In genomic region chr1:148748563-148749334, GRCh38 we compare ENCODE assay signal across 9 cellular contexts. TPM values are rescaled to one million over a fixed set of nuclear protein-coding genes. Genes with fewer than 3 reads are reported as not detected.
A peak's percentile ranks its signal among the peaks of the same experiment; 100 is the strongest.
DNase-seq lines count a peak whose midpoint lies in the region; ATAC-seq and FAIRE-seq lines count a peak whose summit lies in the region.
"Not testable (repeated sequence)": the region's sequence is repeated elsewhere in the genome, so short reads cannot be mapped to it uniquely, and the experiment has no call there.
"Had no signal": no experiment of that assay in that cellular context is flagged by ENCODE, and none has a peak within 500 bp of the region (broad histone marks: within the 10 kb centered on the region; RNA-seq: fewer than 3 reads in every experiment).

Gene NUDT4B (plus strand): TSS chr1:148748774. CDS start chr1:148748953, 179 bp downstream.

- H3K27me3 Mint-ChIP-seq in activated CD8-positive, alpha-beta T cell treated with anti-CD3 and anti-CD28 coated beads, Interleukin-2, amount 10 ng/mL, durations not matched to agents 7 days and 5 days (ENCODE audit: low read depth); naive thymus-derived CD4-positive, alpha-beta T cell: not testable (repeated sequence)

- H3K36me3 ChIP-seq in naive thymus-derived CD4-positive, alpha-beta T cell (ENCODE audit: control insufficient read depth in 2 of 3, insufficient read depth in 3 of 3, low read length in 3 of 3); aorta (ENCODE audit: control insufficient read depth in 1 of 2, insufficient read depth in 2 of 2, low read length in 1 of 2): not testable (repeated sequence)

- not testable (repeated sequence) for H3K36me3 Mint-ChIP-seq in activated CD8-positive, alpha-beta T cell treated with anti-CD3 and anti-CD28 coated beads, Interleukin-2, amount 10 ng/mL, durations not matched to agents 7 days and 5 days (ENCODE audit: low read depth); naive thymus-derived CD4-positive, alpha-beta T cell

- not testable (repeated sequence) for H3K9me3 Mint-ChIP-seq in activated CD8-positive, alpha-beta T cell treated with anti-CD3 and anti-CD28 coated beads, Interleukin-2, amount 10 ng/mL, durations not matched to agents 7 days and 5 days (ENCODE audit: insufficient read depth); naive thymus-derived CD4-positive, alpha-beta T cell

- H3K27me3 ChIP-seq in naive thymus-derived CD4-positive, alpha-beta T cell (ENCODE audit: control insufficient read depth in 2 of 2, insufficient read depth in 2 of 2, low read length in 2 of 2); aorta (ENCODE audit: control insufficient read depth in 1 of 2, insufficient read depth in 2 of 2, low read length in 1 of 2): not testable (repeated sequence)

- H3K4me1 Mint-ChIP-seq in activated CD8-positive, alpha-beta T cell treated with anti-CD3 and anti-CD28 coated beads, Interleukin-2, amount 10 ng/mL, durations not matched to agents 7 days and 5 days (ENCODE audit: low read depth); naive thymus-derived CD4-positive, alpha-beta T cell: not testable (repeated sequence)

- H3K27ac ChIP-seq in naive thymus-derived CD4-positive, alpha-beta T cell (ENCODE audit: low read depth, low read length); aorta (ENCODE audit: low read depth in 1 of 2, low read length in 2 of 2): not testable (repeated sequence)

- CTCF ChIA-PET in activated CD8-positive, alpha-beta T cell treated with anti-CD3 and anti-CD28 coated beads, Interleukin-2, amount 10 ng/mL, durations not matched to agents 7 days and 5 days (lab: Charles Lee); naive thymus-derived CD4-positive, alpha-beta T cell (lab: Charles Lee): not testable (repeated sequence)

- FAIRE-seq in frontal cortex (lab: Jason Lieb, UNC), result not testable (repeated sequence)

- intact Hi-C loops in naive thymus-derived CD4-positive, alpha-beta T cell (cut with micrococcal nuclease); aorta (cut with DNase I): not testable (repeated sequence)

- H3K4me3 ChIP-seq in naive thymus-derived CD4-positive, alpha-beta T cell (ENCODE audit: low read length); aorta (ENCODE audit: low read length in 2 of 2): not testable (repeated sequence)

- H3K9me3 ChIP-seq in naive thymus-derived CD4-positive, alpha-beta T cell (ENCODE audit: control insufficient read depth in 2 of 3, low read length in 3 of 3); aorta (ENCODE audit: control insufficient read depth, low read length): not testable (repeated sequence)

- POLR2A ChIA-PET in activated CD8-positive, alpha-beta T cell treated with anti-CD3 and anti-CD28 coated beads, Interleukin-2, amount 10 ng/mL, durations not matched to agents 7 days and 5 days (lab: Charles Lee); naive thymus-derived CD4-positive, alpha-beta T cell (lab: Charles Lee): not testable (repeated sequence)

- H3K27ac Mint-ChIP-seq in activated CD8-positive, alpha-beta T cell treated with anti-CD3 and anti-CD28 coated beads, Interleukin-2, amount 10 ng/mL, durations not matched to agents 7 days and 5 days; naive thymus-derived CD4-positive, alpha-beta T cell: not testable (repeated sequence)

- DNase-seq in activated CD8-positive, alpha-beta T cell treated with anti-CD3 and anti-CD28 coated beads, Interleukin-2, amount 10 ng/mL, durations not matched to agents 7 days and 5 days; frontal cortex (ENCODE audit: low spot score in 2 of 2); naive thymus-derived CD4-positive, alpha-beta T cell; aorta: not testable (repeated sequence)

- peak; percentile 38 for ATAC-seq in GM18867 (IDR thresholded peaks at IDR 0.05; ENCODE audit: unreplicated experiment)
- ATAC-seq in GM21528 (IDR thresholded peaks at IDR 0.05; ENCODE audit: low FRiP score, unreplicated experiment), result peak; percentile 59
- peak; percentile 42 for ATAC-seq in HG02885 (IDR thresholded peaks at IDR 0.05; ENCODE audit: poor library complexity, unreplicated experiment)
- peak; percentile 49 for ATAC-seq in HG03520 (IDR thresholded peaks at IDR 0.05; ENCODE audit: unreplicated experiment)
- ATAC-seq in activated CD8-positive, alpha-beta T cell treated with anti-CD3 and anti-CD28 coated beads, Interleukin-2, amount 10 ng/mL, durations not matched to agents 7 days and 5 days, result peak; percentile 82
- peak; percentile 74 for ATAC-seq in naive thymus-derived CD4-positive, alpha-beta T cell
- peak; percentile 83 for ATAC-seq in aorta (ENCODE audit: low FRiP score)

- WGBS in aorta, 2 donors, result no CpG with 5 or more reads among the region's 68 CpGs

- H3K4me3 Mint-ChIP-seq in activated CD8-positive, alpha-beta T cell treated with anti-CD3 and anti-CD28 coated beads, Interleukin-2, amount 10 ng/mL, durations not matched to agents 7 days and 5 days; naive thymus-derived CD4-positive, alpha-beta T cell: not testable (repeated sequence)

- H3K4me1 ChIP-seq in naive thymus-derived CD4-positive, alpha-beta T cell (ENCODE audit: control insufficient read depth in 2 of 2, insufficient read depth in 2 of 2, low read length in 2 of 2); aorta (ENCODE audit: control insufficient read depth in 1 of 2, insufficient read depth in 2 of 2, low read length in 2 of 2): not testable (repeated sequence)

RNA-seq across cellular contexts. Expression of gene NUDT4B, which starts in this region (rescaled TPM):
- not detected for total RNA-seq in activated CD8-positive, alpha-beta T cell treated with anti-CD3 and anti-CD28 coated beads, Interleukin-2, amount 10 ng/mL, durations not matched to agents 7 days and 5 days
- total RNA-seq in frontal cortex (15.9 TPM), aorta (1 to 10 TPM in 1 of 2 donors, under 1 TPM in 1; 0.75 to 1.2 TPM)
- under 1 TPM in 2 of 5 experiments, not detected in 3; 0.62 to 0.69 TPM for total RNA-seq in naive thymus-derived CD4-positive, alpha-beta T cell
- polyA plus RNA-seq in naive thymus-derived CD4-positive, alpha-beta T cell, result 10 to 100 TPM in 1 of 2 donors, 1 to 10 TPM in 1; 3.7 to 11.2 TPM
- polyA plus RNA-seq in aorta, result 1 to 10 TPM in 1 of 2 donors, not detected in 1; 1.8 TPM
- total RNA-seq: chondrocyte had no signal

Comparison
In these comparisons a context has a peak if more than half of its experiments do, and no peak if none do; other contexts are left out.
1. Peak in ATAC-seq in activated CD8-positive, alpha-beta T cell treated with anti-CD3 and anti-CD28 coated beads, Interleukin-2, amount 10 ng/mL, durations not matched to agents 7 days and 5 days; RNA of the gene not detected or under 1 TPM.